In genomic region chr3:184262166-184262926, GRCh38 we compare ENCODE assay signal across 8 cellular contexts. TPM values are rescaled to one million over a fixed set of nuclear protein-coding genes. Genes with fewer than 3 reads are reported as not detected.
DNase-seq lines count a peak whose midpoint lies in the region; ATAC-seq and TF ChIP-seq lines count a peak whose summit lies in the region.

No MANE protein-coding gene starts in this region.

- H3K4me1 Mint-ChIP-seq in activated T-cell treated with anti-CD3 and anti-CD28 coated beads, Interleukin-2, amount 50 U/mL, for 4 hours (ENCODE audit: low read depth), result peaks cover 21% of the 10 kb centered on the region

- H3K36me3 ChIP-seq in testis (ENCODE audit: low read depth, missing control alignments), result no peaks in the 10 kb centered on the region

- H3K9me3 Mint-ChIP-seq in activated T-cell treated with anti-CD3 and anti-CD28 coated beads, Interleukin-2, amount 50 U/mL, for 4 hours, result no peaks in the 10 kb centered on the region

- peaks cover 2% of the 10 kb centered on the region for H3K36me3 Mint-ChIP-seq in activated T-cell treated with anti-CD3 and anti-CD28 coated beads, Interleukin-2, amount 50 U/mL, for 4 hours (ENCODE audit: insufficient read depth)

- no peak for TF ChIP-seq POLR2A in testis (IDR thresholded peaks at IDR 0.05)

- peak; percentile 64 for DNase-seq in G401 (ENCODE audit: low spot score)
- DNase-seq in NCI-H187 treated with DMSO at 0.1 percent for 48 hours (lab: John Stamatoyannopoulos, UW), result peak; percentile 40
- peak; percentile 36 for DNase-seq in activated T-cell treated with anti-CD3 and anti-CD28 coated beads, Interleukin-2, amount 50 U/mL, for 4 hours
- peak; percentile 58 for DNase-seq in iPS-NIHi11 (ENCODE audit: low spot score)
- peak; percentile 34 for DNase-seq in testis

- no peak for TF ChIP-seq CTCF in testis (IDR thresholded peaks at IDR 0.05)

- 1 to 2% methylated on average over 15 to 49 of the region's 51 CpGs for WGBS in testis, 2 donors

- H3K9me3 ChIP-seq in testis, result no peaks in the 10 kb centered on the region

- no peak overlapping the region for H3K27ac ChIP-seq in testis

- peaks cover 25% of the 10 kb centered on the region for H3K4me1 ChIP-seq in testis

- no peak overlapping the region for H3K4me3 ChIP-seq in testis

- ATAC-seq in activated T-cell treated with anti-CD3 and anti-CD28 coated beads, Interleukin-2, amount 50 U/mL, for 4 hours, result peak in 1 of 2 donors; percentile 11
- no peak for ATAC-seq in GM18517 (IDR thresholded peaks at IDR 0.05; ENCODE audit: unreplicated experiment)
- ATAC-seq in GM18498 (IDR thresholded peaks at IDR 0.05; ENCODE audit: unreplicated experiment), result no peak
- ATAC-seq in GM21447 (IDR thresholded peaks at IDR 0.05; ENCODE audit: unreplicated experiment), result no peak

- intact Hi-C loops in testis (cut with DNase I; ENCODE audit: low total_unique reads), result no loop called here

- H3K27me3 Mint-ChIP-seq in activated T-cell treated with anti-CD3 and anti-CD28 coated beads, Interleukin-2, amount 50 U/mL, for 4 hours (ENCODE audit: low read depth), result peaks cover 36% of the 10 kb centered on the region

- peak overlapping the region; percentile 79 for H3K4me3 Mint-ChIP-seq in activated T-cell treated with anti-CD3 and anti-CD28 coated beads, Interleukin-2, amount 50 U/mL, for 4 hours

- in situ Hi-C loops in G401 (cut with HindIII; ENCODE audit: low sequenced_read_pairs), result no loop called here

- H3K27me3 ChIP-seq in testis, result no peaks in the 10 kb centered on the region

RNA-seq across cellular contexts. Expression of gene CAMK2N2, which starts 1.0 kb away (rescaled TPM):
- total RNA-seq in G401 (2014; rRNA removed; shearing (Covaris generic)), result 0.25 and 0.37 TPM in 2 replicates
- total RNA-seq in activated T-cell treated with anti-CD3 and anti-CD28 coated beads, Interleukin-2, amount 50 U/mL, for 4 hours, result under 1 TPM; 0.34 to 0.53 (median 0.35) TPM
- total RNA-seq in testis, result under 1 TPM in 1 of 2 donors, not detected in 1; 0.24 TPM
- 0.40 TPM for polyA plus RNA-seq in testis (ENCODE audit: insufficient read depth, low read depth, low replicate concordance)

RNA-seq across cellular contexts. Expression of gene EEF1AKMT4, which starts 12.9 kb away (rescaled TPM):
- total RNA-seq in G401 (2014; rRNA removed; shearing (Covaris generic)), result 18.8 and 23.3 TPM in 2 replicates
- total RNA-seq in activated T-cell treated with anti-CD3 and anti-CD28 coated beads, Interleukin-2, amount 50 U/mL, for 4 hours, result 10 to 100 TPM; 15.2 to 19.7 (median 18.1) TPM
- 10 to 100 TPM; 10.2 to 15.0 TPM for total RNA-seq in testis
- 16.9 TPM for polyA plus RNA-seq in testis (ENCODE audit: insufficient read depth, low read depth, low replicate concordance)

RNA-seq across cellular contexts. Expression of gene ECE2, which starts 13.5 kb away (rescaled TPM):
- total RNA-seq in G401 (2014; rRNA removed; shearing (Covaris generic)), result not detected in 2 replicates
- total RNA-seq in activated T-cell treated with anti-CD3 and anti-CD28 coated beads, Interleukin-2, amount 50 U/mL, for 4 hours, result not detected
- 1 to 10 TPM; 1.4 TPM for total RNA-seq in testis
- 1.1 TPM for polyA plus RNA-seq in testis (ENCODE audit: insufficient read depth, low read depth, low replicate concordance)

RNA-seq across cellular contexts. Expression of gene ALG3, which starts 13.6 kb away (rescaled TPM):
- total RNA-seq in G401 (2014; rRNA removed; shearing (Covaris generic)), result 24.8 and 32.4 TPM in 2 replicates
- 10 to 100 TPM; 89.9 to 93.7 (median 92.5) TPM for total RNA-seq in activated T-cell treated with anti-CD3 and anti-CD28 coated beads, Interleukin-2, amount 50 U/mL, for 4 hours
- 10 to 100 TPM; 79.4 to 91.7 TPM for total RNA-seq in testis
- 58.7 TPM for polyA plus RNA-seq in testis (ENCODE audit: insufficient read depth, low read depth, low replicate concordance)

RNA-seq across cellular contexts. Expression of gene VWA5B2, which starts 33.0 kb away (rescaled TPM):
- 0.20 and 0.43 TPM in 2 replicates for total RNA-seq in G401 (2014; rRNA removed; shearing (Covaris generic))
- total RNA-seq in activated T-cell treated with anti-CD3 and anti-CD28 coated beads, Interleukin-2, amount 50 U/mL, for 4 hours, result under 1 TPM in 1 of 3 donors, not detected in 2; 0.16 TPM
- total RNA-seq in testis, result 10 to 100 TPM; 13.8 to 17.6 TPM
- 2.5 TPM for polyA plus RNA-seq in testis (ENCODE audit: insufficient read depth, low read depth, low replicate concordance)
